14 cellular contexts compared by ENCODE assay signal in the genomic region with DNA sequence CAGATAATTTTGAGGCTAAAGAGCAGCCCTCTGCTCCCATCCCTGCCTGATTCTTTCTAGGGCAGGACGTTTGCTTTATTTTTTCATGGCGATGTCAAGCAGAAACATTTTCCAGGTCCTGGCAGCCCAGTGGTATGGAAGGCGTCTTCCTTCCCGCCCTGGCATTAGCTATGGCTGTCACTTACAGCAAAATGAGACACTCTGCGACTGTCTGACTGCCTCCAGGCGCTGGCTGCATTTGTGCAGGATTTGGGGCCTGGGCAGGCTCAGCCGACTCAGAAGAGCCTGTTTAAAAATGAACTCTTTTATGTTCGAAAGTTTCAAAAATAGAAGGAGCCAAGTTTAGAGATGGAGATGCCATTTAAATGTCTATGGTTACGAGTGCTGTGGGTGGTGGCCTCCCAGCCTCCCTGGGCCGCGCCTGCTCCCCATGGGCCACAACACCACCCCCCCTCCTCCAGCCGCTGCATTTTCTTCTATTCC. TPM values are rescaled to one million over a fixed set of nuclear protein-coding genes. Genes with fewer than 3 reads are reported as not detected.
DNase-seq lines count a peak whose midpoint lies in the region; ATAC-seq and TF ChIP-seq lines count a peak whose summit lies in the region.
"Had no signal": no experiment of that assay in that cellular context is flagged by ENCODE, and none has a peak within 500 bp of the region (broad histone marks: within the 10 kb centered on the region; RNA-seq: fewer than 3 reads in every experiment).

No MANE protein-coding gene starts in this region.

- H3K27ac ChIP-seq in OCI-LY1 (ENCODE audit: low read depth, low read length, poor library complexity, severe bottlenecking), result peak overlapping the region; percentile 86
- H3K27ac ChIP-seq in cingulate gyrus (ENCODE audit: low read depth, low read length), result peak overlapping the region; percentile 65
- H3K27ac ChIP-seq in mesodermal cell (ENCODE audit: low read depth, low read length, severe bottlenecking), result peak overlapping the region; percentile 79
- no peak overlapping the region for H3K27ac ChIP-seq in suprapubic skin
- H3K27ac ChIP-seq in lower lobe of right lung, result no peak overlapping the region
- no peak overlapping the region for H3K27ac ChIP-seq in PC-3 (ENCODE audit: low read length)
- H3K27ac ChIP-seq: colonic mucosa, HL-60 had no signal

- H4K20me1 ChIP-seq in OCI-LY1 (ENCODE audit: insufficient read depth, low read length) (no peaks in the 10 kb centered on the region), PC-3 (ENCODE audit: low read length) (no peaks in the 10 kb centered on the region)

- H2AFZ ChIP-seq in OCI-LY1 (ENCODE audit: low read length) (no peak overlapping the region), PC-3 (ENCODE audit: low read length) (no peak overlapping the region)

- TF ChIP-seq CTCF in OCI-LY1 (IDR thresholded peaks at IDR 0.05; ENCODE audit: low read length), result no peak
- TF ChIP-seq CTCF in suprapubic skin (IDR thresholded peaks at IDR 0.05), result no peak
- TF ChIP-seq CTCF in HFFc6 (IDR thresholded peaks at IDR 0.05), result no peak
- no peak for TF ChIP-seq CTCF in lower lobe of right lung (IDR thresholded peaks at IDR 0.05)
- no peak for TF ChIP-seq CTCF in PC-3 (conservative IDR thresholded peaks at IDR 0.05; ENCODE audit: low read depth, low read length)

- H3K9ac ChIP-seq in OCI-LY1 (ENCODE audit: low read length) (peak overlapping the region; percentile 64), PC-3 (ENCODE audit: low read length) (no peak overlapping the region)

- ATAC-seq in HG02970 (IDR thresholded peaks at IDR 0.05; ENCODE audit: low FRiP score, unreplicated experiment), result no peak
- ATAC-seq in lower lobe of right lung, result no peak
- ATAC-seq in PC-3, result no peak

- CTCF ChIA-PET in PC-3 (lab: Charles Lee), result no interaction called here

- TF ChIP-seq EP300 in suprapubic skin (IDR thresholded peaks at IDR 0.05), result no peak

- H3K36me3 Mint-ChIP-seq in HFFc6 (ENCODE audit: low read depth), result no peaks in the 10 kb centered on the region
- H3K36me3 Mint-ChIP-seq: CD14-positive monocyte had no signal

- intact Hi-C loops in lower lobe of right lung (cut with DNase I) (no loop called here), PC-3 (cut with micrococcal nuclease) (no loop called here)

- POLR2A ChIA-PET in PC-3 (lab: Charles Lee; ENCODE audit: unreplicated experiment), result no interaction called here

- no peaks in the 10 kb centered on the region for H3K79me2 ChIP-seq in OCI-LY1 (ENCODE audit: insufficient read depth, low read length)
- H3K79me2 ChIP-seq in PC-3 (ENCODE audit: low read length), result no peaks in the 10 kb centered on the region

- H3K27me3 ChIP-seq in OCI-LY1 (ENCODE audit: insufficient read depth, low read length), result no peaks in the 10 kb centered on the region
- no peaks in the 10 kb centered on the region for H3K27me3 ChIP-seq in suprapubic skin
- no peaks in the 10 kb centered on the region for H3K27me3 ChIP-seq in lower lobe of right lung (ENCODE audit: low read depth)
- no peaks in the 10 kb centered on the region for H3K27me3 ChIP-seq in PC-3 (ENCODE audit: low read length)
- H3K27me3 ChIP-seq: colonic mucosa had no signal

- H3K4me1 ChIP-seq in OCI-LY1 (ENCODE audit: insufficient read depth, low read length, severe bottlenecking), result peaks cover 83% of the 10 kb centered on the region
- peaks cover 20% of the 10 kb centered on the region for H3K4me1 ChIP-seq in mesodermal cell (ENCODE audit: control insufficient read depth, insufficient read depth, low read length, poor library complexity, severe bottlenecking)
- peaks cover 40% of the 10 kb centered on the region for H3K4me1 ChIP-seq in suprapubic skin
- H3K4me1 ChIP-seq in lower lobe of right lung, result peaks cover 19% of the 10 kb centered on the region
- peaks cover 21% of the 10 kb centered on the region for H3K4me1 ChIP-seq in PC-3 (ENCODE audit: insufficient read depth, low read length)
- H3K4me1 ChIP-seq: colonic mucosa had no signal

- WGBS in mesodermal cell (ENCODE audit: insufficient coverage in 2 of 2), 2 experiments, result 78 to 81% methylated on average over 8 to 11 of the region's 12 CpGs
- 26% methylated on average over 12 of the region's 12 CpGs for WGBS in suprapubic skin

- peaks cover 39% of the 10 kb centered on the region for H3K4me1 Mint-ChIP-seq in HFFc6 (ENCODE audit: low read depth)

- H3K27ac Mint-ChIP-seq in HFFc6, result no peak overlapping the region

- no peak for TF ChIP-seq POLR2A in suprapubic skin (IDR thresholded peaks at IDR 0.05)

- H3K9me3 Mint-ChIP-seq in HFFc6, result no peaks in the 10 kb centered on the region
- H3K9me3 Mint-ChIP-seq: memory B cell had no signal

- H3K36me3 ChIP-seq in OCI-LY1 (ENCODE audit: insufficient read depth, low read length), result no peaks in the 10 kb centered on the region
- H3K36me3 ChIP-seq in mesodermal cell (ENCODE audit: control insufficient read depth, insufficient read depth, low read length), result no peaks in the 10 kb centered on the region
- no peaks in the 10 kb centered on the region for H3K36me3 ChIP-seq in suprapubic skin
- no peaks in the 10 kb centered on the region for H3K36me3 ChIP-seq in lower lobe of right lung
- H3K36me3 ChIP-seq in PC-3 (ENCODE audit: low read depth, low read length), result no peaks in the 10 kb centered on the region
- H3K36me3 ChIP-seq: colonic mucosa had no signal

- no peaks in the 10 kb centered on the region for H3K9me2 ChIP-seq in OCI-LY1 (ENCODE audit: low read depth, low read length)
- H3K9me2 ChIP-seq in PC-3 (replicated peaks; ENCODE audit: low read length), result no peaks in the 10 kb centered on the region

- H3K4me3 ChIP-seq in OCI-LY1 (ENCODE audit: low read depth, low read length, poor library complexity, severe bottlenecking) (peak overlapping the region; percentile 55), mesodermal cell (ENCODE audit: extremely low read depth, insufficient read depth, low read length, poor library complexity, severe bottlenecking) (no peak overlapping the region), suprapubic skin (peak overlapping the region; percentile 35), lower lobe of right lung (no peak overlapping the region), PC-3 (ENCODE audit: low read length) (no peak overlapping the region)
- H3K4me3 ChIP-seq: colonic mucosa had no signal

- H3K4me2 ChIP-seq in OCI-LY1 (ENCODE audit: low read length) (peak overlapping the region; percentile 71), PC-3 (ENCODE audit: low read length) (no peak overlapping the region)

- BruUV-seq in PC-3 (replicated peaks; lab: Mats Ljungman, UMichigan), result no TSS peak

- H3K4me3 Mint-ChIP-seq in HFFc6, result no peak overlapping the region
- H3K4me3 Mint-ChIP-seq: CD14-positive monocyte, memory B cell had no signal

- no peak for DNase-seq in suprapubic skin (ENCODE audit: low spot score in 2 of 2)
- DNase-seq in HFFc6, result no peak
- no peak for DNase-seq in lower lobe of right lung
- no peak for DNase-seq in PC-3
- DNase-seq: activated effector memory CD4-positive, alpha-beta T cell treated with Interleukin-2 at 50 U/mL for 16 hours; colonic mucosa; NCI-H446 treated with DMSO at 0.1 percent for 48 hours had no signal

- peaks cover 6% of the 10 kb centered on the region for H3K27me3 Mint-ChIP-seq in HFFc6 (ENCODE audit: insufficient read depth)

- H3F3A ChIP-seq in OCI-LY1 (ENCODE audit: insufficient read depth, low read length) (no peaks in the 10 kb centered on the region), PC-3 (ENCODE audit: low read length, unreplicated experiment) (no peaks in the 10 kb centered on the region)

- H3K9me3 ChIP-seq in OCI-LY1 (ENCODE audit: low read length) (no peaks in the 10 kb centered on the region), mesodermal cell (ENCODE audit: control insufficient read depth, low read length) (no peaks in the 10 kb centered on the region), suprapubic skin (no peaks in the 10 kb centered on the region), lower lobe of right lung (no peaks in the 10 kb centered on the region), PC-3 (ENCODE audit: low read length) (no peaks in the 10 kb centered on the region)
- H3K9me3 ChIP-seq: colonic mucosa had no signal

RNA-seq across cellular contexts. Expression of a gene that starts 54.8 kb away (rescaled TPM):
- polyA plus RNA-seq in mesodermal cell (2013, experiment 1 of 2), result 37.7 TPM
- 37.1 TPM for polyA plus RNA-seq in mesodermal cell (2013, experiment 2 of 2)
- 10 to 100 TPM; 14.3 to 53.0 (median 31.9) TPM for total RNA-seq in suprapubic skin
- 10 to 100 TPM; 50.8 to 77.0 (median 67.8) TPM for total RNA-seq in HFFc6 (2021; fragmentation: NEBNext Ultra II Directional; extraction: Animal tissue kit (Norgen Biotek cat#: 25700))
- 174 TPM for total RNA-seq in lower lobe of right lung
- total RNA-seq in PC-3 (2014; rRNA removed), result 71.4 and 72.3 TPM in 2 replicates

Comparison
In these comparisons a context has a peak if more than half of its experiments do, and no peak if none do; other contexts are left out.
1. H3K27ac ChIP-seq: peak in OCI-LY1 (single experiment), cingulate gyrus (single experiment) and mesodermal cell (single experiment); none in suprapubic skin (single experiment), lower lobe of right lung (single experiment) and PC-3 (single experiment).
2. H3K4me3 ChIP-seq: peak in OCI-LY1 (single experiment) and suprapubic skin (single experiment); none in mesodermal cell (single experiment), lower lobe of right lung (single experiment) and PC-3 (single experiment).